In the genomic region with DNA sequence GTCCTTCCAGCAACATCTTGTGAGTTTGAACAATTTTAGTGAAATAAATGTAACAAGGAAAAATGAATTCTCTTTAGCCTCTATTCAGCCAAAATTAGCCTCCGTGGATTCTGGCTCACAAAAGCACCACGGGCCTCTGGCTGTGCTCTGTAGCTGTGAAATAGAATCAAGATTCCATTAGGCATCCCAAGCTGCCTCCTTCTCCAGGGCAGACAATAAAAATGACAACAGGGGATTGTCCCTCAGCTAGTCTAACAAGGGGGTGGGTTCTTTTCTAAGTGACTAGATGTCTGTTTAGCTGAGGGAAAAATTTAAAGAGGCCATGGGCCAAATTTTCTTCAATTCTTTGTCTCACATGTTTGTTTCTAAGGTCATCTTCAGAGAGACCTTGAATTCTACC, we compare ENCODE assay signal across 1 cellular context.
TF ChIP-seq lines count a peak whose summit lies in the region.

No MANE protein-coding gene starts in this region.

TF ChIP-seq in WTC11, 78 proteins besides CTCF, POLR2A, EP300 and RAD21 (continued from another document):
- TF ChIP-seq, protein P1, sequence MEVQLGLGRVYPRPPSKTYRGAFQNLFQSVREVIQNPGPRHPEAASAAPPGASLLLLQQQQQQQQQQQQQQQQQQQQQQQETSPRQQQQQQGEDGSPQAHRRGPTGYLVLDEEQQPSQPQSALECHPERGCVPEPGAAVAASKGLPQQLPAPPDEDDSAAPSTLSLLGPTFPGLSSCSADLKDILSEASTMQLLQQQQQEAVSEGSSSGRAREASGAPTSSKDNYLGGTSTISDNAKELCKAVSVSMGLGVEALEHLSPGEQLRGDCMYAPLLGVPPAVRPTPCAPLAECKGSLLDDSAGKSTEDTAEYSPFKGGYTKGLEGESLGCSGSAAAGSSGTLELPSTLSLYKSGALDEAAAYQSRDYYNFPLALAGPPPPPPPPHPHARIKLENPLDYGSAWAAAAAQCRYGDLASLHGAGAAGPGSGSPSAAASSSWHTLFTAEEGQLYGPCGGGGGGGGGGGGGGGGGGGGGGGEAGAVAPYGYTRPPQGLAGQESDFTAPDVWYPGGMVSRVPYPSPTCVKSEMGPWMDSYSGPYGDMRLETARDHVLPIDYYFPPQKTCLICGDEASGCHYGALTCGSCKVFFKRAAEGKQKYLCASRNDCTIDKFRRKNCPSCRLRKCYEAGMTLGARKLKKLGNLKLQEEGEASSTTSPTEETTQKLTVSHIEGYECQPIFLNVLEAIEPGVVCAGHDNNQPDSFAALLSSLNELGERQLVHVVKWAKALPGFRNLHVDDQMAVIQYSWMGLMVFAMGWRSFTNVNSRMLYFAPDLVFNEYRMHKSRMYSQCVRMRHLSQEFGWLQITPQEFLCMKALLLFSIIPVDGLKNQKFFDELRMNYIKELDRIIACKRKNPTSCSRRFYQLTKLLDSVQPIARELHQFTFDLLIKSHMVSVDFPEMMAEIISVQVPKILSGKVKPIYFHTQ (CRISPR knock-in tag; IDR thresholded peaks at IDR 0.05) = no peak
- TF ChIP-seq, protein P2, sequence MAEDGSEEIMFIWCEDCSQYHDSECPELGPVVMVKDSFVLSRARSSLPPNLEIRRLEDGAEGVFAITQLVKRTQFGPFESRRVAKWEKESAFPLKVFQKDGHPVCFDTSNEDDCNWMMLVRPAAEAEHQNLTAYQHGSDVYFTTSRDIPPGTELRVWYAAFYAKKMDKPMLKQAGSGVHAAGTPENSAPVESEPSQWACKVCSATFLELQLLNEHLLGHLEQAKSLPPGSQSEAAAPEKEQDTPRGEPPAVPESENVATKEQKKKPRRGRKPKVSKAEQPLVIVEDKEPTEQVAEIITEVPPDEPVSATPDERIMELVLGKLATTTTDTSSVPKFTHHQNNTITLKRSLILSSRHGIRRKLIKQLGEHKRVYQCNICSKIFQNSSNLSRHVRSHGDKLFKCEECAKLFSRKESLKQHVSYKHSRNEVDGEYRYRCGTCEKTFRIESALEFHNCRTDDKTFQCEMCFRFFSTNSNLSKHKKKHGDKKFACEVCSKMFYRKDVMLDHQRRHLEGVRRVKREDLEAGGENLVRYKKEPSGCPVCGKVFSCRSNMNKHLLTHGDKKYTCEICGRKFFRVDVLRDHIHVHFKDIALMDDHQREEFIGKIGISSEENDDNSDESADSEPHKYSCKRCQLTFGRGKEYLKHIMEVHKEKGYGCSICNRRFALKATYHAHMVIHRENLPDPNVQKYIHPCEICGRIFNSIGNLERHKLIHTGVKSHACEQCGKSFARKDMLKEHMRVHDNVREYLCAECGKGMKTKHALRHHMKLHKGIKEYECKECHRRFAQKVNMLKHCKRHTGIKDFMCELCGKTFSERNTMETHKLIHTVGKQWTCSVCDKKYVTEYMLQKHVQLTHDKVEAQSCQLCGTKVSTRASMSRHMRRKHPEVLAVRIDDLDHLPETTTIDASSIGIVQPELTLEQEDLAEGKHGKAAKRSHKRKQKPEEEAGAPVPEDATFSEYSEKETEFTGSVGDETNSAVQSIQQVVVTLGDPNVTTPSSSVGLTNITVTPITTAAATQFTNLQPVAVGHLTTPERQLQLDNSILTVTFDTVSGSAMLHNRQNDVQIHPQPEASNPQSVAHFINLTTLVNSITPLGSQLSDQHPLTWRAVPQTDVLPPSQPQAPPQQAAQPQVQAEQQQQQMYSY (CRISPR knock-in tag; IDR thresholded peaks at IDR 0.05) = no peak
- TF ChIP-seq ZBTB21 (CRISPR knock-in tag; IDR thresholded peaks at IDR 0.05; ENCODE audit: borderline replicate concordance) = no peak
